Comparison of ENCODE assay signal across 20 cellular contexts in the genomic region with DNA sequence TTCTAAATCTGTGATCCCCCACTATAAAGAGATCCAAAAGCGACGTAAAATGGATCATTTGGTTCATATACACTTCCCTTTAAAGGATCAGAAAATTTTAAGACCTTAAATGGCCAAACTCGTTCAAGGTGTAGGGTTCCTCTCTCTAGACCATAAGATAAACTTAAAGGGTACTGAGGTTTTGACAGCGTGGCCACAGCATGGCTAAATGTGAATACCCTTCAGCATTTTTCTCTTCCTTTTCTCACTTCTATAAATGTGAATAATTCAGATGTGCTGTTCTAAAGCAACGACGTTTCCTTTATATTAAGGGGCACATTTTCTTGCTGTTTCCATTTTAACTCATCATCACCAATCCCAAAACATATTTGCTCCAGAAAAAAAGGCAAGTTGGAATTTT. TPM values are rescaled to one million over a fixed set of nuclear protein-coding genes. Genes with fewer than 3 reads are reported as not detected.
DNase-seq lines count a peak whose midpoint lies in the region; ATAC-seq, FAIRE-seq and TF ChIP-seq lines count a peak whose summit lies in the region.
"Had no signal": no experiment of that assay in that cellular context is flagged by ENCODE, and none has a peak within 500 bp of the region (broad histone marks: within the 10 kb centered on the region; RNA-seq: fewer than 3 reads in every experiment).

No MANE protein-coding gene starts in this region.

- POLR2A ChIA-PET in GM12878 (lab: Charles Lee): interaction anchor here (0.5 to 1.7 kb wide), 10 partner anchors 9 to 1528 kb away, joined by 3 to 14 read pairs (median 4); partner anchors contain the start of gene PPP1R35

- FAIRE-seq in GM12891 (lab: Jason Lieb, UNC): peak; percentile 67
- peak; percentile 18 for FAIRE-seq in GM19239 (lab: Jason Lieb, UNC)
- FAIRE-seq in GM12878 (lab: Jason Lieb, UNC): peak; percentile 78
- FAIRE-seq: A204.1, D721Med, G401.6, H54 had no signal

- TF ChIP-seq POLR2A in GM12891 (IDR thresholded peaks at IDR 0.05; ENCODE audit: low read depth, low read length) (no peak), GM12878 (IDR thresholded peaks at IDR 0.05; ENCODE audit: low read depth, low read length) (no peak), erythroblast (IDR thresholded peaks at IDR 0.05; ENCODE audit: low read length) (no peak)

- WGBS in GM12878 (ENCODE audit: insufficient coverage, insufficient replicate concordance, low lambda C conversion rate, missing lambda C conversion rate): 35% methylated on average over 6 of the region's 6 CpGs

- TF ChIP-seq CTCF in GM12878 (IDR thresholded peaks at IDR 0.05 in 2 of 3, conservative IDR thresholded peaks at IDR 0.05 in 1 of 3; ENCODE audit: control insufficient read depth in 2 of 3, extremely low read depth in 1 of 3, insufficient read depth in 1 of 3, low read depth in 3 of 3, low read length in 3 of 3) (no peak), lower lobe of right lung (IDR thresholded peaks at IDR 0.05) (no peak)

- peak overlapping the region; percentile 41; the same call in 1 of the 2 replicates for H3K4me2 ChIP-seq in GM12878 (ENCODE audit: control insufficient read depth, insufficient read depth)
- H3K4me2 ChIP-seq: GM23338, KMS-11 had no signal

- no peak overlapping the region for H3K4me3 ChIP-seq in GM12878
- H3K4me3 ChIP-seq in lower lobe of right lung: no peak overlapping the region
- H3K4me3 ChIP-seq: GM23338 had no signal

- no peaks in the 10 kb centered on the region for H3K79me2 ChIP-seq in GM12878 (ENCODE audit: control insufficient read depth, insufficient read depth, low read length)

- RAD21 ChIA-PET in GM12878 (lab: Charles Lee; ENCODE audit: unreplicated experiment): interaction anchor here (1.3 to 2.1 kb wide), 2 partner anchors 16 to 212 kb away, joined by 3 to 12 read pairs; no protein-coding TSS in a partner anchor

- H3K4me1 ChIP-seq in GM12878 (ENCODE audit: control insufficient read depth, insufficient read depth, low read length) (peaks cover 24% of the 10 kb centered on the region), lower lobe of right lung (peaks cover 6% of the 10 kb centered on the region)
- H3K4me1 ChIP-seq: BE2C, Caco-2 had no signal

- H4K20me1 ChIP-seq in GM12878 (ENCODE audit: control insufficient read depth, insufficient read depth): no peaks in the 10 kb centered on the region

- H3K9me3 ChIP-seq in GM12878 (replicated peaks; ENCODE audit: control insufficient read depth, insufficient read depth, low read length) (no peaks in the 10 kb centered on the region), lower lobe of right lung (no peaks in the 10 kb centered on the region)
- H3K9me3 ChIP-seq: BE2C, Caco-2 had no signal

- CTCF ChIA-PET in GM12878 (lab: Yijun Ruan, JAX): interaction anchor here (1.0 to 1.6 kb wide), 5 partner anchors 16 to 59 kb away, joined by 3 to 7 read pairs (median 4); no protein-coding TSS in a partner anchor

- no peaks in the 10 kb centered on the region for H3K27me3 ChIP-seq in GM12878 (replicated peaks in 1 of 2; ENCODE audit: control insufficient read depth in 2 of 2, insufficient read depth in 2 of 2, low read length in 1 of 2)
- H3K27me3 ChIP-seq in lower lobe of right lung (ENCODE audit: low read depth): no peaks in the 10 kb centered on the region
- H3K27me3 ChIP-seq: BE2C had no signal

- no peak for DNase-seq in GM12891 (ENCODE audit: insufficient read length, low spot score)
- DNase-seq in GM19239 (ENCODE audit: insufficient read length, low spot score): no peak
- no peak for DNase-seq in GM12878 (ENCODE audit: low read depth, low spot score)
- no peak for DNase-seq in C1 segment of cervical spinal cord (lab: John Stamatoyannopoulos, UW)
- no peak for DNase-seq in erythroblast (lab: John Stamatoyannopoulos, UW)
- DNase-seq in lower lobe of right lung: no peak
- DNase-seq: ACHN; BE2C; Caco-2; CD4-positive, alpha-beta T cell; HCEC 1CT had no signal

- 0 out of 4 replicates have a peak, but pooled peaks of 1 of the 2 experiments have one; percentile 13 for TF ChIP-seq EP300 in GM12878 (IDR thresholded peaks at IDR 0.05; ENCODE audit: borderline replicate concordance in 1 of 2, control insufficient read depth in 1 of 2, low read depth in 2 of 2, low read length in 2 of 2)

- 0 out of 2 replicates have a peak overlapping the region, but pooled peaks have one; percentile 5 for H3K9ac ChIP-seq in GM12878 (ENCODE audit: control insufficient read depth, insufficient read depth, low read length)
- H3K9ac ChIP-seq: KMS-11 had no signal

- SMC1A ChIA-PET in GM12878 (lab: Charles Lee; ENCODE audit: uncharacterized antibody, unreplicated experiment): interaction anchor here (1.3 to 1.6 kb wide), 3 partner anchors 11 to 49 kb away, joined by 8 to 10 read pairs (median 8); no protein-coding TSS in a partner anchor

- BruUV-seq in GM12878 (replicated peaks; lab: Mats Ljungman, UMichigan): no TSS peak

- H3K27ac ChIP-seq in GM12878 (ENCODE audit: control insufficient read depth, insufficient read depth) (peak overlapping the region; percentile 65), lower lobe of right lung (no peak overlapping the region)
- H3K27ac ChIP-seq: C4-2B, HL-60, KMS-11 had no signal

- intact Hi-C loops in GM12878 (cut with micrococcal nuclease; ENCODE audit: unreplicated experiment) (no loop called here), lower lobe of right lung (cut with DNase I) (no loop called here)

- TF ChIP-seq RAD21 in GM12878 (IDR thresholded peaks at IDR 0.05; ENCODE audit: insufficient read depth, low read depth, low read length): no peak

- peak; percentile 59 for ATAC-seq in GM12878
- ATAC-seq in lower lobe of right lung: no peak
- no peak for ATAC-seq in GM18519 (IDR thresholded peaks at IDR 0.05; ENCODE audit: low FRiP score, unreplicated experiment)
- ATAC-seq: GM23338 had no signal

- in situ Hi-C loops in GM12878 (cut with MboI): no loop called here

- H2AFZ ChIP-seq in GM12878 (ENCODE audit: control insufficient read depth, low read depth, low read length): peak overlapping the region; percentile 28; the same call in 1 of the 2 replicates
- H2AFZ ChIP-seq: GM23338 had no signal

- H3K36me3 ChIP-seq in GM12878 (ENCODE audit: control insufficient read depth in 2 of 2, insufficient read depth in 2 of 2, low read length in 1 of 2) (no peaks in the 10 kb centered on the region), lower lobe of right lung (no peaks in the 10 kb centered on the region)
- H3K36me3 ChIP-seq: BE2C had no signal

RNA-seq across cellular contexts. Expression of gene ZCWPW1, which starts 5.2 kb away (rescaled TPM):
- 5.7 TPM for polyA plus RNA-seq in GM12891 (2012; ENCODE audit: low read depth, missing spikeins)
- total RNA-seq in GM12878 (2013; cell fraction: nucleolus; rRNA removed): 6.6 and 6.8 TPM in 2 replicates
- total RNA-seq in GM12878 (2014; rRNA removed) (2.5 and 3.8 TPM in 2 replicates), GM12878 (2014; rRNA removed; fragmentation: Illumina TruSeq; extraction: Trizol) (3.8 and 4.4 TPM in 2 replicates), GM12878 (2021) (3.3 and 3.7 TPM in 2 replicates), lower lobe of right lung (4.9 TPM)
- polyA plus RNA-seq in GM12878 (2011; ENCODE audit: low read depth): 4.2 TPM
- polyA plus RNA-seq in GM12878 (2011; rRNA removed) (2.9 and 4.6 TPM in 2 replicates), GM12878 (2014; fragmentation: Illumina TruSeq; extraction: Trizol) (3.9 and 4.3 TPM in 2 replicates), GM12878 (2014; fragmentation: Nextera tagmentation; extraction: Ambion mirVana) (1 to 10 TPM; 1.3 to 2.3 TPM), GM12878 (2014; rRNA removed) (4.4 and 5.1 TPM in 2 replicates), GM12878 (2016; fragmentation: Nextera tagmentation; extraction: Ambion mirVana) (1 to 10 TPM; 3.5 to 3.9 TPM)
- polyA plus RNA-seq in GM12878 (2011; cell fraction: cytosol; rRNA removed): 2.3 and 3.0 TPM in 2 replicates
- 6.2 and 7.2 TPM in 2 replicates for polyA plus RNA-seq in GM12878 (2011; cell fraction: nucleus; rRNA removed)
- 3.7 and 4.0 TPM in 2 replicates for polyA plus RNA-seq in GM12878 (2012)
- 1.5 and 2.0 TPM in 2 replicates for polyA minus RNA-seq in GM12878 (2011; rRNA and poly(A)+ RNA removed)
- 1.3 and 2.1 TPM in 2 replicates for polyA minus RNA-seq in GM12878 (2011; cell fraction: cytosol; rRNA and poly(A)+ RNA removed)
- polyA minus RNA-seq in GM12878 (2011; cell fraction: nucleus; rRNA and poly(A)+ RNA removed): 1.8 and 1.9 TPM in 2 replicates

RNA-seq across cellular contexts. Expression of gene MEPCE, which starts 6.3 kb away (rescaled TPM):
- polyA plus RNA-seq in GM12891 (2012; ENCODE audit: low read depth, missing spikeins): 26.7 TPM
- 21.3 and 27.2 TPM in 2 replicates for total RNA-seq in GM12878 (2013; cell fraction: nucleolus; rRNA removed)
- total RNA-seq in GM12878 (2014; rRNA removed) (33.8 and 39.6 TPM in 2 replicates), GM12878 (2014; rRNA removed; fragmentation: Illumina TruSeq; extraction: Trizol) (22.8 and 26.0 TPM in 2 replicates), GM12878 (2021) (46.0 and 48.0 TPM in 2 replicates), lower lobe of right lung (36.3 TPM)
- 17.6 TPM for polyA plus RNA-seq in GM12878 (2011; ENCODE audit: low read depth)
- polyA plus RNA-seq in GM12878 (2011; rRNA removed) (9.1 and 16.2 TPM in 2 replicates), GM12878 (2014; fragmentation: Illumina TruSeq; extraction: Trizol) (15.1 and 35.8 TPM in 2 replicates), GM12878 (2014; fragmentation: Nextera tagmentation; extraction: Ambion mirVana) (10 to 100 TPM in 1 of 2 experiments, 1 to 10 TPM in 1; 8.2 to 12.6 TPM), GM12878 (2014; rRNA removed) (32.3 and 42.0 TPM in 2 replicates), GM12878 (2016; fragmentation: Nextera tagmentation; extraction: Ambion mirVana) (10 to 100 TPM; 14.9 to 18.1 TPM)
- 17.2 and 23.4 TPM in 2 replicates for polyA plus RNA-seq in GM12878 (2011; cell fraction: cytosol; rRNA removed)
- polyA plus RNA-seq in GM12878 (2011; cell fraction: nucleus; rRNA removed): 33.6 and 46.8 TPM in 2 replicates
- polyA plus RNA-seq in GM12878 (2012): 31.5 and 32.5 TPM in 2 replicates
- 23.3 and 38.0 TPM in 2 replicates for polyA minus RNA-seq in GM12878 (2011; rRNA and poly(A)+ RNA removed)
- 12.3 and 15.0 TPM in 2 replicates for polyA minus RNA-seq in GM12878 (2011; cell fraction: cytosol; rRNA and poly(A)+ RNA removed)
- polyA minus RNA-seq in GM12878 (2011; cell fraction: nucleus; rRNA and poly(A)+ RNA removed): 23.2 and 40.4 TPM in 2 replicates

RNA-seq across cellular contexts. Expression of gene PPP1R35, which starts 13.0 kb away (rescaled TPM):
- 33.4 TPM for polyA plus RNA-seq in GM12891 (2012; ENCODE audit: low read depth, missing spikeins)
- total RNA-seq in GM12878 (2013; cell fraction: nucleolus; rRNA removed): 12.0 and 12.4 TPM in 2 replicates
- total RNA-seq in GM12878 (2014; rRNA removed): 51.3 and 55.5 TPM in 2 replicates
- total RNA-seq in GM12878 (2014; rRNA removed; fragmentation: Illumina TruSeq; extraction: Trizol): 14.1 and 19.6 TPM in 2 replicates
- 58.1 and 61.0 TPM in 2 replicates for total RNA-seq in GM12878 (2021)
- 6.0 TPM for polyA plus RNA-seq in GM12878 (2011; ENCODE audit: low read depth)
- polyA plus RNA-seq in GM12878 (2011; rRNA removed): 7.9 and 15.2 TPM in 2 replicates
- 19.4 and 34.8 TPM in 2 replicates for polyA plus RNA-seq in GM12878 (2011; cell fraction: cytosol; rRNA removed)
- 54.8 and 58.1 TPM in 2 replicates for polyA plus RNA-seq in GM12878 (2011; cell fraction: nucleus; rRNA removed)
- polyA plus RNA-seq in GM12878 (2012): 31.2 and 32.0 TPM in 2 replicates
- 0.52 and 5.2 TPM in 2 replicates for polyA plus RNA-seq in GM12878 (2014; fragmentation: Illumina TruSeq; extraction: Trizol)
- polyA plus RNA-seq in GM12878 (2014; fragmentation: Nextera tagmentation; extraction: Ambion mirVana): 1 to 10 TPM; 1.8 to 9.9 TPM
- 62.5 and 70.4 TPM in 2 replicates for polyA plus RNA-seq in GM12878 (2014; rRNA removed)
- polyA plus RNA-seq in GM12878 (2016; fragmentation: Nextera tagmentation; extraction: Ambion mirVana): 10 to 100 TPM in 1 of 2 experiments, 1 to 10 TPM in 1; 4.0 to 56.3 TPM
- polyA minus RNA-seq in GM12878 (2011; rRNA and poly(A)+ RNA removed): 2.0 and 4.9 TPM in 2 replicates
- polyA minus RNA-seq in GM12878 (2011; cell fraction: cytosol; rRNA and poly(A)+ RNA removed): 6.9 and 9.5 TPM in 2 replicates
- polyA minus RNA-seq in GM12878 (2011; cell fraction: nucleus; rRNA and poly(A)+ RNA removed): 5.9 and 9.7 TPM in 2 replicates
- total RNA-seq in lower lobe of right lung: 24.5 TPM

RNA-seq across cellular contexts. Expression of gene SPACDR, which starts 40.7 kb away (rescaled TPM):
- 1.3 TPM for polyA plus RNA-seq in GM12891 (2012; ENCODE audit: low read depth, missing spikeins)
- 4.9 and 5.0 TPM in 2 replicates for total RNA-seq in GM12878 (2013; cell fraction: nucleolus; rRNA removed)
- total RNA-seq in GM12878 (2014; rRNA removed) (0.49 and 1.2 TPM in 2 replicates), GM12878 (2014; rRNA removed; fragmentation: Illumina TruSeq; extraction: Trizol) (0.18 and 0.28 TPM in 2 replicates), GM12878 (2021) (1.1 and 1.5 TPM in 2 replicates), lower lobe of right lung (1.7 TPM)
- polyA plus RNA-seq in GM12878 (2011; ENCODE audit: low read depth): 0.43 TPM
- polyA plus RNA-seq in GM12878 (2011; rRNA removed) (0.65 and 0.81 TPM in 2 replicates), GM12878 (2014; fragmentation: Illumina TruSeq; extraction: Trizol) (0.56 TPM in 1 of 2 replicates, not detected in the other), GM12878 (2014; fragmentation: Nextera tagmentation; extraction: Ambion mirVana) (under 1 TPM; 0.29 TPM), GM12878 (2014; rRNA removed) (0.78 and 1.2 TPM in 2 replicates), GM12878 (2016; fragmentation: Nextera tagmentation; extraction: Ambion mirVana) (under 1 TPM; 0.60 to 0.71 TPM)
- polyA plus RNA-seq in GM12878 (2011; cell fraction: cytosol; rRNA removed): 0.80 and 1.1 TPM in 2 replicates
- 4.4 and 5.2 TPM in 2 replicates for polyA plus RNA-seq in GM12878 (2011; cell fraction: nucleus; rRNA removed)
- 1.3 and 1.6 TPM in 2 replicates for polyA plus RNA-seq in GM12878 (2012)
- polyA minus RNA-seq in GM12878 (2011; rRNA and poly(A)+ RNA removed): 0.51 and 2.3 TPM in 2 replicates
- not detected in 2 replicates for polyA minus RNA-seq in GM12878 (2011; cell fraction: cytosol; rRNA and poly(A)+ RNA removed)
- polyA minus RNA-seq in GM12878 (2011; cell fraction: nucleus; rRNA and poly(A)+ RNA removed): 0.85 TPM in 1 of 2 replicates, not detected in the other

RNA-seq across cellular contexts. Expression of gene PILRA, which starts 50.0 kb away (rescaled TPM):
- 1.6 TPM for polyA plus RNA-seq in GM12891 (2012; ENCODE audit: low read depth, missing spikeins)
- 51.4 and 53.5 TPM in 2 replicates for total RNA-seq in GM12878 (2013; cell fraction: nucleolus; rRNA removed)
- total RNA-seq in GM12878 (2014; rRNA removed) (9.0 and 10.1 TPM in 2 replicates), GM12878 (2014; rRNA removed; fragmentation: Illumina TruSeq; extraction: Trizol) (10.8 and 11.1 TPM in 2 replicates), GM12878 (2021) (7.0 and 7.5 TPM in 2 replicates), lower lobe of right lung (48.7 TPM)
- polyA plus RNA-seq in GM12878 (2011; ENCODE audit: low read depth): 2.1 TPM
- polyA plus RNA-seq in GM12878 (2011; rRNA removed) (30.2 and 43.3 TPM in 2 replicates), GM12878 (2014; fragmentation: Illumina TruSeq; extraction: Trizol) (12.0 and 14.2 TPM in 2 replicates), GM12878 (2014; fragmentation: Nextera tagmentation; extraction: Ambion mirVana) (10 to 100 TPM; 12.2 to 13.5 TPM), GM12878 (2014; rRNA removed) (12.7 and 15.2 TPM in 2 replicates), GM12878 (2016; fragmentation: Nextera tagmentation; extraction: Ambion mirVana) (1 to 10 TPM; 6.6 to 7.2 TPM)
- polyA plus RNA-seq in GM12878 (2011; cell fraction: cytosol; rRNA removed): 77.4 and 79.8 TPM in 2 replicates
- polyA plus RNA-seq in GM12878 (2011; cell fraction: nucleus; rRNA removed): 35.6 and 39.5 TPM in 2 replicates
- polyA plus RNA-seq in GM12878 (2012): 4.9 and 7.0 TPM in 2 replicates
- polyA minus RNA-seq in GM12878 (2011; rRNA and poly(A)+ RNA removed): 37.6 and 58.1 TPM in 2 replicates
- polyA minus RNA-seq in GM12878 (2011; cell fraction: cytosol; rRNA and poly(A)+ RNA removed): 8.8 and 9.1 TPM in 2 replicates
- polyA minus RNA-seq in GM12878 (2011; cell fraction: nucleus; rRNA and poly(A)+ RNA removed): 28.2 and 40.5 TPM in 2 replicates
